11 cellular contexts compared by ENCODE assay signal in genomic region chr10:79402951-79403350, GRCh38. TPM values are rescaled to one million over a fixed set of nuclear protein-coding genes. Genes with fewer than 3 reads are reported as not detected.
A peak's percentile ranks its signal among the peaks of the same experiment; 100 is the strongest.
DNase-seq lines count a peak whose midpoint lies in the region; TF ChIP-seq lines count a peak whose summit lies in the region.
"Had no signal": no experiment of that assay in that cellular context is flagged by ENCODE, and none has a peak within 500 bp of the region (broad histone marks: within the 10 kb centered on the region; RNA-seq: fewer than 3 reads in every experiment).

No MANE protein-coding gene starts in this region.

- 50% methylated on average over 8 of the region's 8 CpGs for WGBS in liver

- TF ChIP-seq CTCF in liver (IDR thresholded peaks at IDR 0.05; ENCODE audit: low read depth, low read length, missing input control), result no peak

- no peaks in the 10 kb centered on the region for H3K36me3 ChIP-seq in HUES6 (ENCODE audit: control insufficient read depth, insufficient read depth, low read length)
- H3K36me3 ChIP-seq in liver (ENCODE audit: control insufficient read depth in 4 of 4, insufficient read depth in 3 of 4, low read depth in 1 of 4, low read length in 3 of 4), result peaks cover 0 to 2% (median 0%) of the 10 kb centered on the region in 4 donors

- H3K27me3 ChIP-seq in HUES6 (ENCODE audit: control insufficient read depth, insufficient read depth, low read length) (no peaks in the 10 kb centered on the region), liver (ENCODE audit: control insufficient read depth in 4 of 4, insufficient read depth in 4 of 4, low read length in 3 of 4) (no peaks in the 10 kb centered on the region)

- H3K4me1 ChIP-seq in HUES6 (ENCODE audit: control insufficient read depth, insufficient read depth, low read length), result peaks cover 68% of the 10 kb centered on the region
- peaks cover 33 to 46% (median 39%) of the 10 kb centered on the region in 4 donors for H3K4me1 ChIP-seq in liver (ENCODE audit: control insufficient read depth in 4 of 4, insufficient read depth in 4 of 4, low read length in 3 of 4)

- no peak for DNase-seq in activated effector memory CD4-positive, alpha-beta T cell treated with Interleukin-2 at 50 U/mL for 16 hours
- no peak for DNase-seq in NCI-H82 (lab: John Stamatoyannopoulos, UW)
- DNase-seq in activated CD4-positive, alpha-beta T cell treated with anti-CD3 and anti-CD28 coated beads, Interleukin-2, amount 50 U/mL, for 1 hour, result no peak
- no peak for DNase-seq in NCI-H1436 treated with DMSO at 0.1 percent for 48 hours (lab: John Stamatoyannopoulos, UW)
- DNase-seq: activated CD4-positive, alpha-beta T cell treated with anti-CD3 and anti-CD28 coated beads, Interleukin-2, amount 50 U/mL, for 4 hours; MV-4-11; T-helper 1 cell had no signal

- H3K27ac ChIP-seq in HUES6 (ENCODE audit: low read depth, low read length) (no peak overlapping the region), cingulate gyrus (ENCODE audit: low read depth, low read length) (peak overlapping the region; percentile 99), liver (ENCODE audit: low read depth in 1 of 2, low read length in 2 of 2) (peak overlapping the region; percentile 73 to 78), skin epidermis (peak overlapping the region in 13 of 21 experiments; percentile 47 to 90 (median 74))

- H3K9ac ChIP-seq in HUES6 (ENCODE audit: low read length) (no peak overlapping the region), liver (ENCODE audit: low read depth in 1 of 2, low read length in 2 of 2) (no peak overlapping the region)

- H3K9me3 ChIP-seq in HUES6 (ENCODE audit: control insufficient read depth, insufficient read depth, low read depth, low read length), result no peaks in the 10 kb centered on the region
- no peaks in the 10 kb centered on the region for H3K9me3 ChIP-seq in liver (ENCODE audit: control insufficient read depth in 4 of 4, low read length in 3 of 4)

- no peak for TF ChIP-seq RAD21 in liver (IDR thresholded peaks at IDR 0.05)

- peak overlapping the region; percentile 49; the same call in 1 of the 2 replicates for H3K4me3 ChIP-seq in HUES6 (ENCODE audit: low read depth, low read length)
- H3K4me3 ChIP-seq in liver (ENCODE audit: low read depth in 1 of 3, low read length in 3 of 3), result no peak overlapping the region
- no peak overlapping the region for H3K4me3 ChIP-seq in skin epidermis

TF ChIP-seq in liver, 16 proteins besides CTCF, POLR2A, EP300 and RAD21:
- no peak for TF ChIP-seq HNF4A (conservative IDR thresholded peaks at IDR 0.05)
- no peak for TF ChIP-seq YY1 (IDR thresholded peaks at IDR 0.05)
- TF ChIP-seq NR2F2 (IDR thresholded peaks at IDR 0.05), result no peak
- no peak for TF ChIP-seq FOXA1 (IDR thresholded peaks at IDR 0.05)
- TF ChIP-seq MAX (IDR thresholded peaks at IDR 0.05), result no peak
- no peak for TF ChIP-seq JUND (IDR thresholded peaks at IDR 0.05)
- no peak for TF ChIP-seq RXRA (IDR thresholded peaks at IDR 0.05)
- no peak for TF ChIP-seq FOXA2 (IDR thresholded peaks at IDR 0.05)
- TF ChIP-seq, protein P1, sequence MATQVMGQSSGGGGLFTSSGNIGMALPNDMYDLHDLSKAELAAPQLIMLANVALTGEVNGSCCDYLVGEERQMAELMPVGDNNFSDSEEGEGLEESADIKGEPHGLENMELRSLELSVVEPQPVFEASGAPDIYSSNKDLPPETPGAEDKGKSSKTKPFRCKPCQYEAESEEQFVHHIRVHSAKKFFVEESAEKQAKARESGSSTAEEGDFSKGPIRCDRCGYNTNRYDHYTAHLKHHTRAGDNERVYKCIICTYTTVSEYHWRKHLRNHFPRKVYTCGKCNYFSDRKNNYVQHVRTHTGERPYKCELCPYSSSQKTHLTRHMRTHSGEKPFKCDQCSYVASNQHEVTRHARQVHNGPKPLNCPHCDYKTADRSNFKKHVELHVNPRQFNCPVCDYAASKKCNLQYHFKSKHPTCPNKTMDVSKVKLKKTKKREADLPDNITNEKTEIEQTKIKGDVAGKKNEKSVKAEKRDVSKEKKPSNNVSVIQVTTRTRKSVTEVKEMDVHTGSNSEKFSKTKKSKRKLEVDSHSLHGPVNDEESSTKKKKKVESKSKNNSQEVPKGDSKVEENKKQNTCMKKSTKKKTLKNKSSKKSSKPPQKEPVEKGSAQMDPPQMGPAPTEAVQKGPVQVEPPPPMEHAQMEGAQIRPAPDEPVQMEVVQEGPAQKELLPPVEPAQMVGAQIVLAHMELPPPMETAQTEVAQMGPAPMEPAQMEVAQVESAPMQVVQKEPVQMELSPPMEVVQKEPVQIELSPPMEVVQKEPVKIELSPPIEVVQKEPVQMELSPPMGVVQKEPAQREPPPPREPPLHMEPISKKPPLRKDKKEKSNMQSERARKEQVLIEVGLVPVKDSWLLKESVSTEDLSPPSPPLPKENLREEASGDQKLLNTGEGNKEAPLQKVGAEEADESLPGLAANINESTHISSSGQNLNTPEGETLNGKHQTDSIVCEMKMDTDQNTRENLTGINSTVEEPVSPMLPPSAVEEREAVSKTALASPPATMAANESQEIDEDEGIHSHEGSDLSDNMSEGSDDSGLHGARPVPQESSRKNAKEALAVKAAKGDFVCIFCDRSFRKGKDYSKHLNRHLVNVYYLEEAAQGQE (IDR thresholded peaks at IDR 0.05), result no peak
- no peak for TF ChIP-seq HNF4G (IDR thresholded peaks at IDR 0.05)
- no peak for TF ChIP-seq EGR1 (IDR thresholded peaks at IDR 0.05; ENCODE audit: low read depth in 2 of 2)
- TF ChIP-seq TAF1 (conservative IDR thresholded peaks at IDR 0.05), result no peak
- TF ChIP-seq GABPA (IDR thresholded peaks at IDR 0.05 in 1 of 2, conservative IDR thresholded peaks at IDR 0.05 in 1 of 2), result no peak
- TF ChIP-seq, protein P2, sequence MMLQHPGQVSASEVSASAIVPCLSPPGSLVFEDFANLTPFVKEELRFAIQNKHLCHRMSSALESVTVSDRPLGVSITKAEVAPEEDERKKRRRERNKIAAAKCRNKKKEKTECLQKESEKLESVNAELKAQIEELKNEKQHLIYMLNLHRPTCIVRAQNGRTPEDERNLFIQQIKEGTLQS (IDR thresholded peaks at IDR 0.05), result no peak
- no peak for TF ChIP-seq ZBTB33 (IDR thresholded peaks at IDR 0.05)
- TF ChIP-seq SP1 (IDR thresholded peaks at IDR 0.05), result no peak
TF ChIP-seq in liver: peak in this region for 0.

RNA-seq across cellular contexts. Expression of gene ZCCHC24, which starts 42.5 kb away (rescaled TPM):
- total RNA-seq in liver, result 10 to 100 TPM in 1 of 2 donors, 1 to 10 TPM in 1; 7.8 to 23.9 TPM
- polyA plus RNA-seq in liver, result 10 to 100 TPM; 13.2 to 16.4 TPM

RNA-seq across cellular contexts. Expression of gene PPIF, which starts 55.7 kb away (rescaled TPM):
- total RNA-seq in liver, result 10 to 100 TPM; 22.2 to 84.3 TPM
- 10 to 100 TPM; 51.4 to 68.6 TPM for polyA plus RNA-seq in liver
